ENCODE assay signal across 14 cellular contexts in the genomic region with DNA sequence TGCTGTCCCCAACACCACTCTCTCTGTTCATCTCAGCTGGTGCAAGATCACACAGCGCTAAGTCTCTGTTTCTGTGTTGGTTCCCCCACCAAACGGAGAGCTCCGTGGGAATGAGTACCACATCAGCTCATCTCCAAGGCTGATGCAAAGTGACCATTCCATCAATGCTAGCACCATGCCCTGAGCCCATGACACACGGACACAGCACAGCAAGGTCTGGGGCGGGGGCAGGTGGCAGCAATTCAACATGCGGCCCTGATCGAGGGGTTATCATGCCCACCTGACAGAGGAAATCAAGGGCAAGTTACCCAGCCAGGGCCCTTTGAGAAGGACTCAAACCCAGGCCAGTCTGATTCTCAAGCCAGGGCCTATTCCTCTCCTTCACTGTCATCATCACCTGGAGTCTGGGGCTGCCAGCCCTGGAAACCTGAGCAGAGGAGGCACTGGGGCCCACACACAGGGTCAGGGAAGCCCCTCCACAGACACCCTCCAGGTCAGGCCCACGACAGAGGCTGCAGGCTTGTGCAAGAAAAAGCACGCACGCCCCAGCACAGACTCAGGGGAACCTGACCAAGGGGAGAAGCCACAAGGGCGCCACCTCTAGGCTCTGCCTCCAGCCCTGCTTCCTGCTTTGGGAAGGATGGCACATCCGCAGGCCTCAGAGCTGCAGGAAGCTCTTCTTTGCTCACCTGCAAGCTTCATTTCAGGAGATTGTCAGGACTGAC.
DNase-seq lines count a peak whose midpoint lies in the region; ATAC-seq and TF ChIP-seq lines count a peak whose summit lies in the region.
"Had no signal": no experiment of that assay in that cellular context is flagged by ENCODE, and none has a peak within 500 bp of the region (broad histone marks: within the 10 kb centered on the region; RNA-seq: fewer than 3 reads in every experiment).

No MANE protein-coding gene starts in this region.

- H3K4me1 Mint-ChIP-seq in activated T-helper 1 cell treated with anti-CD3 and anti-CD28 coated beads, Interleukin-12 subunit alpha, Interleukin-12 subunit beta, Interleukin-2, Interleukin-4 antibody, amounts not matched to agents 30 ng/mL and 10 ng/mL and 1 ng/mL, durations not matched to agents 14 hours and 24 hours and 36 hours (ENCODE audit: low read depth), result no peaks in the 10 kb centered on the region

- no peaks in the 10 kb centered on the region for H3K36me3 Mint-ChIP-seq in activated T-helper 1 cell treated with anti-CD3 and anti-CD28 coated beads, Interleukin-12 subunit alpha, Interleukin-12 subunit beta, Interleukin-2, Interleukin-4 antibody, amounts not matched to agents 30 ng/mL and 10 ng/mL and 1 ng/mL, durations not matched to agents 14 hours and 24 hours and 36 hours (ENCODE audit: low read depth)
- H3K36me3 Mint-ChIP-seq: activated naive CD4-positive, alpha-beta T cell treated with anti-CD3 and anti-CD28 coated beads, Interleukin-2, amount 50 U/mL, for 72 hours had no signal

- WGBS in lung, 2 donors, result 66 to 69% methylated on average over 12 of the region's 12 CpGs

- H3K27ac Mint-ChIP-seq in activated T-helper 1 cell treated with anti-CD3 and anti-CD28 coated beads, Interleukin-12 subunit alpha, Interleukin-12 subunit beta, Interleukin-2, Interleukin-4 antibody, amounts not matched to agents 30 ng/mL and 10 ng/mL and 1 ng/mL, durations not matched to agents 14 hours and 24 hours and 36 hours, result no peak overlapping the region
- H3K27ac Mint-ChIP-seq: activated naive CD4-positive, alpha-beta T cell treated with anti-CD3 and anti-CD28 coated beads, Interleukin-2, amount 50 U/mL, for 72 hours; stimulated activated naive CD8-positive, alpha-beta T cell treated with anti-CD3 and anti-CD28 coated beads, Interleukin-15, Interleukin-2, amounts not matched to agents 100 ng/mL and 50 ng/mL, for 24 hours had no signal

- no peaks in the 10 kb centered on the region for H3K9me3 ChIP-seq in right atrium auricular region
- no peaks in the 10 kb centered on the region for H3K9me3 ChIP-seq in WERI-Rb-1 (ENCODE audit: severe bottlenecking)
- no peaks in the 10 kb centered on the region for H3K9me3 ChIP-seq in lung (ENCODE audit: control insufficient read depth in 2 of 2, insufficient read depth in 1 of 2, low read length in 1 of 2)
- H3K9me3 ChIP-seq: left ventricle myocardium inferior had no signal

- TF ChIP-seq CTCF in right atrium auricular region (IDR thresholded peaks at IDR 0.05) (no peak), WERI-Rb-1 (IDR thresholded peaks at IDR 0.05; ENCODE audit: low read depth, low read length) (peak; percentile 61), lung (IDR thresholded peaks at IDR 0.05; ENCODE audit: control extremely low read depth, extremely low read depth) (no peak)

- H3K4me3 ChIP-seq in right atrium auricular region (no peak overlapping the region), WERI-Rb-1 (ENCODE audit: low read depth, low read length) (no peak overlapping the region), lung (no peak overlapping the region)
- H3K4me3 ChIP-seq: left ventricle myocardium inferior had no signal

- DNase-seq in right atrium auricular region (ENCODE audit: low spot score) (peak; percentile 49), cardiac septum (ENCODE audit: low spot score) (no peak), WERI-Rb-1 (peak; percentile 31), lung (ENCODE audit: low spot score) (peak; percentile 22)
- DNase-seq in activated T-helper 1 cell treated with anti-CD3 and anti-CD28 coated beads, Interleukin-12 subunit alpha, Interleukin-12 subunit beta, Interleukin-2, Interleukin-4 antibody, amounts not matched to agents 30 ng/mL and 10 ng/mL and 1 ng/mL, durations not matched to agents 14 hours and 24 hours and 36 hours (ENCODE audit: low spot score), result no peak
- DNase-seq: activated CD4-positive, CD25-positive, alpha-beta regulatory T cell; effector CD4-positive, alpha-beta T cell; left ventricle myocardium inferior; NCI-H1417 treated with DMSO at 0.1 percent for 48 hours; NCI-H510A had no signal

- H3K4me1 ChIP-seq in right atrium auricular region (no peaks in the 10 kb centered on the region), lung (ENCODE audit: control insufficient read depth in 2 of 2, insufficient read depth in 2 of 2, low read length in 2 of 2) (no peaks in the 10 kb centered on the region)
- H3K4me1 ChIP-seq: left ventricle myocardium inferior had no signal

- H3K9me3 Mint-ChIP-seq in activated T-helper 1 cell treated with anti-CD3 and anti-CD28 coated beads, Interleukin-12 subunit alpha, Interleukin-12 subunit beta, Interleukin-2, Interleukin-4 antibody, amounts not matched to agents 30 ng/mL and 10 ng/mL and 1 ng/mL, durations not matched to agents 14 hours and 24 hours and 36 hours, result no peaks in the 10 kb centered on the region
- H3K9me3 Mint-ChIP-seq: activated naive CD4-positive, alpha-beta T cell treated with anti-CD3 and anti-CD28 coated beads, Interleukin-2, amount 50 U/mL, for 72 hours; stimulated activated naive CD8-positive, alpha-beta T cell treated with anti-CD3 and anti-CD28 coated beads, Interleukin-15, Interleukin-2, amounts not matched to agents 100 ng/mL and 50 ng/mL, for 24 hours had no signal

- ATAC-seq in lung (ENCODE audit: insufficient read depth, low FRiP score) (no peak), GM19328 (IDR thresholded peaks at IDR 0.05; ENCODE audit: unreplicated experiment) (no peak), GM21717 (IDR thresholded peaks at IDR 0.05; ENCODE audit: unreplicated experiment) (no peak)

- H3K27ac ChIP-seq in right atrium auricular region, result no peak overlapping the region
- H3K27ac ChIP-seq in WERI-Rb-1, result no peak overlapping the region
- H3K27ac ChIP-seq in lung (ENCODE audit: low read depth in 1 of 2, low read length in 1 of 2), result no peak overlapping the region
- H3K27ac ChIP-seq: left ventricle myocardium inferior had no signal

- H3K27me3 ChIP-seq in right atrium auricular region (no peaks in the 10 kb centered on the region), WERI-Rb-1 (ENCODE audit: insufficient read depth, low read depth, severe bottlenecking) (no peaks in the 10 kb centered on the region), lung (ENCODE audit: control insufficient read depth, insufficient read depth) (no peaks in the 10 kb centered on the region)

- intact Hi-C loops in cardiac septum (cut with DNase I), result no loop called here
- intact Hi-C loops in activated T-helper 1 cell treated with anti-CD3 and anti-CD28 coated beads, Interleukin-12 subunit alpha, Interleukin-12 subunit beta, Interleukin-2, Interleukin-4 antibody, amounts not matched to agents 30 ng/mL and 10 ng/mL and 1 ng/mL, durations not matched to agents 14 hours and 24 hours and 36 hours (cut with micrococcal nuclease), result no loop called here

- H3K36me3 ChIP-seq in right atrium auricular region (no peaks in the 10 kb centered on the region), WERI-Rb-1 (no peaks in the 10 kb centered on the region), lung (ENCODE audit: control insufficient read depth in 2 of 2, insufficient read depth in 2 of 2, low read length in 2 of 2) (no peaks in the 10 kb centered on the region)
- H3K36me3 ChIP-seq: left ventricle myocardium inferior had no signal

- no peak overlapping the region for H3K4me3 Mint-ChIP-seq in activated T-helper 1 cell treated with anti-CD3 and anti-CD28 coated beads, Interleukin-12 subunit alpha, Interleukin-12 subunit beta, Interleukin-2, Interleukin-4 antibody, amounts not matched to agents 30 ng/mL and 10 ng/mL and 1 ng/mL, durations not matched to agents 14 hours and 24 hours and 36 hours
- H3K4me3 Mint-ChIP-seq: stimulated activated naive CD8-positive, alpha-beta T cell treated with anti-CD3 and anti-CD28 coated beads, Interleukin-15, Interleukin-2, amounts not matched to agents 100 ng/mL and 50 ng/mL, for 24 hours had no signal

- no peaks in the 10 kb centered on the region for H3K27me3 Mint-ChIP-seq in activated T-helper 1 cell treated with anti-CD3 and anti-CD28 coated beads, Interleukin-12 subunit alpha, Interleukin-12 subunit beta, Interleukin-2, Interleukin-4 antibody, amounts not matched to agents 30 ng/mL and 10 ng/mL and 1 ng/mL, durations not matched to agents 14 hours and 24 hours and 36 hours (ENCODE audit: insufficient read depth)

Comparison
In these comparisons a context has a peak if more than half of its experiments do, and no peak if none do; other contexts are left out.
1. DNase-seq: peak in right atrium auricular region (single experiment), WERI-Rb-1 (single experiment) and lung (single experiment); none in cardiac septum (single experiment) and activated T-helper 1 cell treated with anti-CD3 and anti-CD28 coated beads, Interleukin-12 subunit alpha, Interleukin-12 subunit beta, Interleukin-2, Interleukin-4 antibody, amounts not matched to agents 30 ng/mL and 10 ng/mL and 1 ng/mL, durations not matched to agents 14 hours and 24 hours and 36 hours (single experiment).